Comparison of ENCODE assay signal across 25 cellular contexts in the genomic region with DNA sequence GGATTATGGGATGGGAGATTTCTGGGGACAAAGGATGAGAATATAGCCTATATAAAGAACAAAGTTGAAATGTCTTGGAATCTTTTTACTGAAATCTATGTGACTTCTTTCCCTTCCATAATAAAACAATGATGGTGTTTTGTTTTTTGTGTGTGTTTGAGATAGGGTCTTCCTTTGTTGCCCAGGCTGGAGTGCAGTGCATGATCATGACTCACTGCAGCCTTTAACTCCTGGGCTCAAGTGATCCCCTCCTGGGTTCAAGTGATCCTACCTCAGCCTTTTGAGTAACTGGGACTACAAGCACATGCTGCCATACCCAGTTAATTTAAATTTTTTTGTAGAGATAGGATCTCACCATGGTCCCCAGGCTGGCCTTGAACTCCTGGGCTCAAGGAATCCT. TPM values are rescaled to one million over a fixed set of nuclear protein-coding genes. Genes with fewer than 3 reads are reported as not detected.
"Had no signal": no experiment of that assay in that cellular context is flagged by ENCODE, and none has a peak within 500 bp of the region (broad histone marks: within the 10 kb centered on the region; RNA-seq: fewer than 3 reads in every experiment).

No MANE protein-coding gene starts in this region.

- H3K9me3 Mint-ChIP-seq: activated CD4-positive, alpha-beta memory T cell treated with anti-CD3 and anti-CD28 coated beads, Interleukin-2, amount 10 ng/mL, durations not matched to agents 7 days and 5 days; activated T-helper 1 cell treated with anti-CD3 and anti-CD28 coated beads, Interleukin-12 subunit alpha, Interleukin-12 subunit beta, Interleukin-2, Interleukin-4 antibody, amounts not matched to agents 30 ng/mL and 10 ng/mL and 1 ng/mL, durations not matched to agents 14 hours and 24 hours and 36 hours; nephron progenitor cell; stimulated activated memory B cell treated with anti-CD40 and anti-IgM and Interleukin-4, amounts not matched to agents 10 μg/mL and 1 μg/mL and 100 μg/mL, for 72 hours; WTC11 had no signal

- H3K27ac Mint-ChIP-seq: activated CD4-positive, alpha-beta memory T cell treated with anti-CD3 and anti-CD28 coated beads, Interleukin-2, amount 10 ng/mL, durations not matched to agents 7 days and 5 days; activated T-helper 1 cell treated with anti-CD3 and anti-CD28 coated beads, Interleukin-12 subunit alpha, Interleukin-12 subunit beta, Interleukin-2, Interleukin-4 antibody, amounts not matched to agents 30 ng/mL and 10 ng/mL and 1 ng/mL, durations not matched to agents 14 hours and 24 hours and 36 hours; nephron progenitor cell; stimulated activated memory B cell treated with anti-CD40 and anti-IgM and Interleukin-4, amounts not matched to agents 10 μg/mL and 1 μg/mL and 100 μg/mL, for 72 hours had no signal

- H3K4me3 Mint-ChIP-seq: activated CD4-positive, alpha-beta memory T cell treated with anti-CD3 and anti-CD28 coated beads, Interleukin-2, amount 10 ng/mL, durations not matched to agents 7 days and 5 days; activated T-helper 1 cell treated with anti-CD3 and anti-CD28 coated beads, Interleukin-12 subunit alpha, Interleukin-12 subunit beta, Interleukin-2, Interleukin-4 antibody, amounts not matched to agents 30 ng/mL and 10 ng/mL and 1 ng/mL, durations not matched to agents 14 hours and 24 hours and 36 hours; nephron progenitor cell; stimulated activated memory B cell treated with anti-CD40 and anti-IgM and Interleukin-4, amounts not matched to agents 10 μg/mL and 1 μg/mL and 100 μg/mL, for 72 hours; WTC11 had no signal

- H3K36me3 ChIP-seq: breast epithelium, uterus had no signal

- FAIRE-seq: pancreas had no signal

- H3K4me2 ChIP-seq: smooth muscle cell had no signal

- H3K27me3 ChIP-seq: breast epithelium, esophagus muscularis mucosa, gastrocnemius medialis, pancreas, sigmoid colon, transverse colon, uterus had no signal

- DNase-seq: activated CD4-positive, alpha-beta memory T cell treated with anti-CD3 and anti-CD28 coated beads, Interleukin-2, amount 10 ng/mL, durations not matched to agents 7 days and 5 days; activated gamma-delta T cell; cerebellar nuclear complex; gastrocnemius medialis; hippocampal formation; kidney glomerular epithelial cell; left ventricle myocardium inferior; mammary epithelial cell; midbrain; nephron progenitor cell; pancreas; sigmoid colon; stimulated activated CD4-positive, alpha-beta T cell treated with anti-CD3 and anti-CD28 coated beads, Interleukin-15, amount 100 ng/mL, for 24 hours; T-cell; transverse colon; uterus had no signal

- H3K4me3 ChIP-seq: breast epithelium, coronary artery, esophagus muscularis mucosa, gastrocnemius medialis, left ventricle myocardium inferior, pancreas, sigmoid colon, smooth muscle cell, transverse colon, uterus had no signal

- H3K9me3 ChIP-seq: breast epithelium, esophagus muscularis mucosa, gastrocnemius medialis, left ventricle myocardium inferior, pancreas, sigmoid colon, transverse colon, uterus had no signal

- H3K27me3 Mint-ChIP-seq: activated CD4-positive, alpha-beta memory T cell treated with anti-CD3 and anti-CD28 coated beads, Interleukin-2, amount 10 ng/mL, durations not matched to agents 7 days and 5 days; stimulated activated memory B cell treated with anti-CD40 and anti-IgM and Interleukin-4, amounts not matched to agents 10 μg/mL and 1 μg/mL and 100 μg/mL, for 72 hours; T-cell had no signal

- H3K27ac ChIP-seq: breast epithelium, coronary artery, esophagus muscularis mucosa, gastrocnemius medialis, left ventricle myocardium inferior, pancreas, sigmoid colon, transverse colon, uterus had no signal

- ATAC-seq: gastrocnemius medialis; pancreas; stimulated activated memory B cell treated with anti-CD40 and anti-IgM and Interleukin-4, amounts not matched to agents 10 μg/mL and 1 μg/mL and 100 μg/mL, for 72 hours; T-cell; WTC11 had no signal

RNA-seq across cellular contexts. Expression of gene FAM217A, which starts 50.9 kb away (rescaled TPM):
- total RNA-seq: activated CD4-positive, alpha-beta memory T cell treated with anti-CD3 and anti-CD28 coated beads, Interleukin-2, amount 10 ng/mL, durations not matched to agents 7 days and 5 days; activated naive CD4-positive, alpha-beta T cell treated with anti-CD3 and anti-CD28 coated beads, Interleukin-2, amount 50 U/mL, for 72 hours; activated T-helper 1 cell treated with anti-CD3 and anti-CD28 coated beads, Interleukin-12 subunit alpha, Interleukin-12 subunit beta, Interleukin-2, Interleukin-4 antibody, amounts not matched to agents 30 ng/mL and 10 ng/mL and 1 ng/mL, durations not matched to agents 14 hours and 24 hours and 36 hours; breast epithelium; esophagus muscularis mucosa; gastrocnemius medialis; left ventricle myocardium inferior; mammary epithelial cell; sigmoid colon; smooth muscle cell; T-cell; temporal lobe; transverse colon; uterus; WTC11 had no signal
- polyA plus RNA-seq: mammary epithelial cell, smooth muscle cell had no signal
